ENCODE assay signal across 8 cellular contexts in genomic region chr20:833121-833449, GRCh38. TPM values are rescaled to one million over a fixed set of nuclear protein-coding genes. Genes with fewer than 3 reads are reported as not detected.
A peak's percentile ranks its signal among the peaks of the same experiment; 100 is the strongest.
DNase-seq lines count a peak whose midpoint lies in the region; ATAC-seq and TF ChIP-seq lines count a peak whose summit lies in the region.

No MANE protein-coding gene starts in this region.

- H3K4me3 ChIP-seq in OCI-LY7 (ENCODE audit: low read depth, low read length, poor library complexity, severe bottlenecking) (peak overlapping the region; percentile 84), esophagus (ENCODE audit: low read depth in 1 of 2, low read length in 2 of 2) (peak overlapping the region; percentile 46 to 76), skeletal muscle satellite cell (ENCODE audit: low read length) (peak overlapping the region; percentile 91)

- intact Hi-C loops in OCI-LY7 (cut with micrococcal nuclease; ENCODE audit: unreplicated experiment): loop anchor here (1.0 to 10.0 kb wide), 2 partner anchors 11 to 178 kb away; partner anchors contain the start of gene SRXN1

- CTCF ChIA-PET in OCI-LY7 (lab: Charles Lee; ENCODE audit: unreplicated experiment): interaction anchor here (0.9 to 1.5 kb wide), 5 partner anchors 8 to 256 kb away, joined by 3 to 7 read pairs (median 3); no protein-coding TSS in a partner anchor

- no peaks in the 10 kb centered on the region for H4K20me1 ChIP-seq in OCI-LY7 (ENCODE audit: insufficient read depth, low read length)

- H3K9me2 ChIP-seq in OCI-LY7 (ENCODE audit: insufficient read depth, low read length): no peaks in the 10 kb centered on the region

- no peak for DNase-seq in OCI-LY7 (ENCODE audit: low spot score)
- no peak for DNase-seq in NCI-H2081 treated with DMSO at 0.1 percent for 48 hours (lab: John Stamatoyannopoulos, UW)
- no peak for DNase-seq in activated CD4-positive, alpha-beta T cell treated with anti-CD3 and anti-CD28 coated beads for 1 hour
- no peak for DNase-seq in NCI-H2171 (lab: John Stamatoyannopoulos, UW)

- TF ChIP-seq CTCF in OCI-LY7 (conservative IDR thresholded peaks at IDR 0.05; ENCODE audit: low read length): no peak

- no peaks in the 10 kb centered on the region for H3K27me3 ChIP-seq in esophagus (ENCODE audit: control insufficient read depth in 1 of 2, insufficient read depth in 2 of 2, low read length in 2 of 2)
- no peaks in the 10 kb centered on the region for H3K27me3 ChIP-seq in skeletal muscle satellite cell (ENCODE audit: control insufficient read depth, insufficient read depth, low read length)

- H3K27ac ChIP-seq in OCI-LY7 (ENCODE audit: low read depth, low read length, poor library complexity, severe bottlenecking) (peak overlapping the region; percentile 49), esophagus (ENCODE audit: low read depth in 2 of 2, low read length in 1 of 2) (peak overlapping the region; percentile 67 to 80)

- H3K36me3 ChIP-seq in OCI-LY7 (ENCODE audit: insufficient read depth, low read length) (no peaks in the 10 kb centered on the region), esophagus (ENCODE audit: control insufficient read depth in 2 of 2, insufficient read depth in 2 of 2, low read length in 1 of 2) (no peaks in the 10 kb centered on the region), skeletal muscle satellite cell (ENCODE audit: insufficient read depth, low read length) (no peaks in the 10 kb centered on the region)

- peak overlapping the region; percentile 75 for H3K4me2 ChIP-seq in OCI-LY7 (ENCODE audit: low read length)
- peak overlapping the region; percentile 87 for H3K4me2 ChIP-seq in skeletal muscle satellite cell (ENCODE audit: low read length)

- BruUV-seq in OCI-LY7 (replicated peaks; lab: Mats Ljungman, UMichigan): no TSS peak

- WGBS in esophagus, 2 donors: 4 to 5% methylated on average over 4 of the region's 4 CpGs

- H3K9me3 ChIP-seq in OCI-LY7 (ENCODE audit: low read length) (no peaks in the 10 kb centered on the region), esophagus (ENCODE audit: control insufficient read depth in 2 of 2, insufficient read depth in 1 of 2, low read depth in 1 of 2, low read length in 1 of 2) (no peaks in the 10 kb centered on the region), skeletal muscle satellite cell (replicated peaks; ENCODE audit: low read length) (no peaks in the 10 kb centered on the region)

- POLR2A ChIA-PET in OCI-LY7 (lab: Charles Lee): interaction anchor here (0.5 to 4.9 kb wide), 13 partner anchors 11 to 640 kb away, joined by 3 to 40 read pairs (median 3); no protein-coding TSS in a partner anchor

- peaks cover 19% of the 10 kb centered on the region; the same call in 1 of the 2 replicates for H3K79me2 ChIP-seq in OCI-LY7 (ENCODE audit: insufficient read depth, low read depth, low read length)

- peak overlapping the region; percentile 83 for H2AFZ ChIP-seq in OCI-LY7 (ENCODE audit: low read length)

- peak; percentile 36 for ATAC-seq in GM19395 (IDR thresholded peaks at IDR 0.05; ENCODE audit: unreplicated experiment)
- no peak for ATAC-seq in GM18502 (IDR thresholded peaks at IDR 0.05; ENCODE audit: poor library complexity, unreplicated experiment)

- H3K9ac ChIP-seq in skeletal muscle satellite cell (ENCODE audit: low read depth, low read length): peak overlapping the region; percentile 90

- H3K4me1 ChIP-seq in OCI-LY7 (ENCODE audit: insufficient read depth, low read length, poor library complexity, severe bottlenecking) (peaks cover 34% of the 10 kb centered on the region), esophagus (ENCODE audit: control insufficient read depth in 2 of 2, insufficient read depth in 2 of 2, low read length in 1 of 2) (peaks cover 0 to 7% of the 10 kb centered on the region in 2 donors), skeletal muscle satellite cell (ENCODE audit: control insufficient read depth, insufficient read depth, low read length) (peaks cover 39% of the 10 kb centered on the region)

RNA-seq across cellular contexts. Expression of gene FAM110A, which starts 0.4 kb away (rescaled TPM):
- 15.9 and 16.2 TPM in 2 replicates for total RNA-seq in OCI-LY7 (2014; rRNA removed; shearing (Covaris generic))
- 28.2 and 36.4 TPM in 2 replicates for total RNA-seq in OCI-LY7 (2022)
- 10 to 100 TPM; 24.6 to 27.0 TPM for polyA plus RNA-seq in esophagus
- total RNA-seq in skeletal muscle satellite cell (2012; rRNA removed): 1.5 and 3.3 TPM in 2 replicates
